Comparison of ENCODE assay signal across 8 cellular contexts in the genomic region with DNA sequence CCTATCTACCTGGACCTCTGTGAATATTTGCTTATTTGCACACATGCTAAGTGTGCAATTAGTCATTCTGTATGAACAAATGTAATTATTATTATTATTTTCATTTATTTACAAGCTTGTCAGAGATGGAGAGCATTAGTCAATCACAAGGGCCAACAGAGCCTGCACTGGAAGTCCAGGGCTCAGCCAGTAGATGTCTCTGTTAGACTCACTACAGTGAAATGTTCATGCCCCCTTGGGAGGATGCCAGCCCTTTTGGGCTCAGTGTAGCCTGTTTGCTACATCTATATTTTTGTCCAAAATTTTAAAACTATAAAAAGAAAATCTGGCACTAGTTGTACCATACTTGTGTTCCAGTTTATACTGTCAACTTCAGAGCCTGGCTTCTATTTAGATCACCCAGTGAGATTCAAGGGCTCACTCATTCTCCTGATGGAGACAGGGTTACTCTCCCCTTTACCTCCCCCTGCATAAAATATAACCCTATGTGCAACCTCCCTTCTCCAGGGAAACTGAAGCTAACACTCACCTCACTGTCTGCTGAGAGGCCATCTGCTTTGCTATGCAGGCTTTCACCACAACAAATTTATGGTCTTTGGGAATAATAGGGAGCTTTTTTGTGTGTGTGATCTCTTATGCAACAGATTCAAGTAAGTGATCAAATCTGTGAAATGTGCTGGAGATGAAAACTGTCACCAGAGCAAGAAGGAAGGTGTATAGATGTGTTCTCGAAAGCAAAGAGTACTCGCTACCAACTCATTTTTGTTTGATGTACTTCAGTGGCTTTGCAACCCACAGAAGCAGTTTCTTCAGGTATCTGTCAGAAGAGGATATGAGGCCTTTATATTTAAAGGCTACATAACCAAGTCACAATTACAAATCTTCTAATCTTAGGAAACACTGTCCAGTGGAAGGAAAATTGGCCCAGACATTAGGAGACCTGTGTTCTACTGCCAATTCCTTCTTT.
A peak's percentile ranks its signal among the peaks of the same experiment; 100 is the strongest.
DNase-seq lines count a peak whose midpoint lies in the region; ATAC-seq, FAIRE-seq and TF ChIP-seq lines count a peak whose summit lies in the region.

No MANE protein-coding gene starts in this region.

- H3K4me3 ChIP-seq in astrocyte (ENCODE audit: insufficient read depth, low read depth, low read length) (no peak overlapping the region), keratinocyte (ENCODE audit: control insufficient read depth in 2 of 3, extremely low read depth in 1 of 3, insufficient read depth in 2 of 3, low read depth in 1 of 3, low read length in 3 of 3) (no peak overlapping the region), upper lobe of right lung (no peak overlapping the region)

- H3K27ac Mint-ChIP-seq in astrocyte (ENCODE audit: unreplicated experiment): no peak overlapping the region

- TF ChIP-seq CTCF in astrocyte (IDR thresholded peaks at IDR 0.05; ENCODE audit: insufficient read depth, low read depth, low read length) (peak; percentile 6), keratinocyte (optimal IDR thresholded peaks at IDR 0.05 in 1 of 3, IDR thresholded peaks at IDR 0.05 in 1 of 3, conservative IDR thresholded peaks at IDR 0.05 in 1 of 3; ENCODE audit: extremely low read depth in 1 of 3, insufficient read depth in 2 of 3, low read length in 3 of 3) (peak; percentile 9 to 68 (median 42)), upper lobe of right lung (IDR thresholded peaks at IDR 0.05) (peak; percentile 41)

- peaks cover 2% of the 10 kb centered on the region for H3K27me3 Mint-ChIP-seq in astrocyte (ENCODE audit: low read depth, unreplicated experiment)

- peak; percentile 72 for ATAC-seq in upper lobe of right lung
- ATAC-seq in HG02840 (IDR thresholded peaks at IDR 0.05; ENCODE audit: low FRiP score, unreplicated experiment): no peak
- ATAC-seq in GM21447 (IDR thresholded peaks at IDR 0.05; ENCODE audit: unreplicated experiment): no peak

- H3K27me3 ChIP-seq in astrocyte (ENCODE audit: insufficient read depth, low read length) (no peaks in the 10 kb centered on the region), keratinocyte (ENCODE audit: control insufficient read depth, extremely low read depth, insufficient read depth, low read length) (no peaks in the 10 kb centered on the region), upper lobe of right lung (no peaks in the 10 kb centered on the region)

- no peaks in the 10 kb centered on the region for H3K4me1 Mint-ChIP-seq in astrocyte (ENCODE audit: low read depth, unreplicated experiment)

- peak; percentile 63 for DNase-seq in EL
- peak; percentile 79 for DNase-seq in LHCN-M2 (ENCODE audit: low read depth)
- no peak for DNase-seq in astrocyte (ENCODE audit: low read depth)
- no peak for DNase-seq in keratinocyte (ENCODE audit: low read depth, low spot score)
- DNase-seq in upper lobe of right lung: no peak
- no peak for DNase-seq in NCI-H1436 treated with DMSO at 0.1 percent for 48 hours (lab: John Stamatoyannopoulos, UW)

- H3K9me3 ChIP-seq in astrocyte (ENCODE audit: insufficient read depth, low read depth, low read length) (no peaks in the 10 kb centered on the region), keratinocyte (ENCODE audit: control insufficient read depth, low read depth, low read length) (no peaks in the 10 kb centered on the region), upper lobe of right lung (no peaks in the 10 kb centered on the region)

- H3K9ac ChIP-seq in astrocyte (ENCODE audit: low read length) (no peak overlapping the region), keratinocyte (ENCODE audit: control insufficient read depth, extremely low read depth, insufficient read depth, low read length) (no peak overlapping the region)

- FAIRE-seq in astrocyte (lab: Jason Lieb, UNC) (no peak), keratinocyte (lab: Jason Lieb, UNC) (no peak)

- no peak overlapping the region for H3K4me3 Mint-ChIP-seq in astrocyte (ENCODE audit: unreplicated experiment)

- no peaks in the 10 kb centered on the region for H3K36me3 Mint-ChIP-seq in astrocyte (ENCODE audit: low read depth, unreplicated experiment)

- H3K4me1 ChIP-seq in astrocyte (ENCODE audit: insufficient read depth, low read length) (no peaks in the 10 kb centered on the region), keratinocyte (ENCODE audit: control insufficient read depth, extremely low read depth, insufficient read depth, low read length) (no peaks in the 10 kb centered on the region), upper lobe of right lung (no peaks in the 10 kb centered on the region)

- H3K36me3 ChIP-seq in astrocyte (ENCODE audit: insufficient read depth, low read length) (no peaks in the 10 kb centered on the region), keratinocyte (ENCODE audit: control insufficient read depth in 2 of 2, extremely low read depth in 1 of 2, insufficient read depth in 2 of 2, low read length in 2 of 2) (no peaks in the 10 kb centered on the region), upper lobe of right lung (no peaks in the 10 kb centered on the region)

- H3K9me1 ChIP-seq in keratinocyte (ENCODE audit: control insufficient read depth, extremely low read depth, insufficient read depth, low read length): no peaks in the 10 kb centered on the region

- intact Hi-C loops in upper lobe of right lung (cut with DNase I): no loop called here

- dilution Hi-C loops in keratinocyte (cut with MboI; ENCODE audit: extremely low pct_ligation_motif_present, low sequenced_read_pairs): no loop called here

- H4K20me1 ChIP-seq in astrocyte (ENCODE audit: insufficient read depth, low read length) (no peaks in the 10 kb centered on the region), keratinocyte (ENCODE audit: control insufficient read depth, extremely low read depth, insufficient read depth, low read length) (no peaks in the 10 kb centered on the region)

- no peak overlapping the region for H3K4me2 ChIP-seq in astrocyte (ENCODE audit: low read length)
- H3K4me2 ChIP-seq in keratinocyte (ENCODE audit: control insufficient read depth, extremely low read depth, insufficient read depth, low read depth, low read length): no peak overlapping the region

- H3K9me3 Mint-ChIP-seq in astrocyte (ENCODE audit: unreplicated experiment): no peaks in the 10 kb centered on the region

- H3K79me2 ChIP-seq in astrocyte (ENCODE audit: insufficient read depth, low read length) (no peaks in the 10 kb centered on the region), keratinocyte (ENCODE audit: control insufficient read depth, insufficient read depth, low read length) (no peaks in the 10 kb centered on the region)

- no peak overlapping the region for H3K27ac ChIP-seq in astrocyte (ENCODE audit: low read depth, low read length)
- no peak overlapping the region for H3K27ac ChIP-seq in keratinocyte (ENCODE audit: control insufficient read depth, insufficient read depth, low read length)
- H3K27ac ChIP-seq in upper lobe of right lung: no peak overlapping the region

- no peak overlapping the region for H2AFZ ChIP-seq in astrocyte (ENCODE audit: low read depth, low read length)
- no peak overlapping the region for H2AFZ ChIP-seq in keratinocyte (ENCODE audit: control insufficient read depth, low read length)

Comparison
In these comparisons a context has a peak if more than half of its experiments do, and no peak if none do; other contexts are left out.
1. DNase-seq: peak in EL (single experiment) and LHCN-M2 (single experiment); none in astrocyte (single experiment), keratinocyte (single experiment), upper lobe of right lung (single experiment) and NCI-H1436 treated with DMSO at 0.1 percent for 48 hours (single experiment).
2. Peak in every context shown above with its lines, with median percentiles within 50 percentile points of each other: CTCF ChIP-seq.